4 cellular contexts compared by ENCODE assay signal in the genomic region with DNA sequence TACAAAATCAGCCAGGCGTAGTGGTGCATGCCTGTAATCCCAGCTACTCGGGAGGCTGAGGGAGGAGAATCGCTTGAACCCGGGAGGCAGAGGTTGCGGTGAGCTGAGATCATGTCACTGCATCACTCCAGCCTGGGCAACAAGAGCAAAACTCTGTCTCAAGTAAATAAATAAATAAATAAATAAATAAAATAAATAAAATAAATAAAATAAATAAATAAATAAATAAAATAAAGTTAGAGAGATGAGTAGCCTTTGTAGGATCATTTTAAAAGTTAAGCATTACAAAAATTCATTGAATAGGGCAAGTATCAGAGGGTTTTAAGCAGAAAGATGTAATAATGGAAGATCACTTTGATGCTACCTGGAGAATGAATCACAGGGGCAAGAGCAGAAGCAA. TPM values are rescaled to one million over a fixed set of nuclear protein-coding genes. Genes with fewer than 3 reads are reported as not detected.
"Had no signal": no experiment of that assay in that cellular context is flagged by ENCODE, and none has a peak within 500 bp of the region (broad histone marks: within the 10 kb centered on the region; RNA-seq: fewer than 3 reads in every experiment).

No MANE protein-coding gene starts in this region.

RNA-seq across cellular contexts. Expression of gene GRIK2, which starts 9.8 kb away (rescaled TPM):
- total RNA-seq: naive thymus-derived CD8-positive, alpha-beta T cell; natural killer cell; natural killer cell treated with Interleukin-12 subunit alpha and Interleukin-12 subunit beta and Interleukin-15 and Interleukin-18, amount 100 ng/mL, for 72 hours; pulmonary artery endothelial cell had no signal
